12 cellular contexts compared by ENCODE assay signal in the genomic region with DNA sequence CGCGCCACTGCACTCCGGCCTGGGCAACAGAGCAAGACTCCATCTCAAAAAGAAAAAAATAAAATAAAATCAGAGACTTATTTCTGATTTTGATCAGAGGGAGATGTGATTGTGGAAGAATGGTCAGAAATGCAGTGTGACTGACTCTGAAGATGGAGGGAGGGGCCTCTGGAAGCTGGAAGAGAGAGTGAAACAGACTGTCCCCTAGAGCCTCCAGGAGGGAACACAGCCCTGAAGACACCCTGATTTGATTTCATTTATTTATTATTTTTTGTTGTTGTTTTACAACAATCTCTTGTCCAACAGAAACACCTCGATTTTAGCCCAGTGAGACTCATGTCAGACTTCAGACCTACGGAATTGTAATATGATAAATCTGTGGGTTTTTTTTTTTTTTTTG. TPM values are rescaled to one million over a fixed set of nuclear protein-coding genes. Genes with fewer than 3 reads are reported as not detected.
DNase-seq lines count a peak whose midpoint lies in the region; ATAC-seq, FAIRE-seq and TF ChIP-seq lines count a peak whose summit lies in the region.
"Had no signal": no experiment of that assay in that cellular context is flagged by ENCODE, and none has a peak within 500 bp of the region (broad histone marks: within the 10 kb centered on the region; RNA-seq: fewer than 3 reads in every experiment).

No MANE protein-coding gene starts in this region.

- TF ChIP-seq EP300 in A549 (IDR thresholded peaks at IDR 0.05) (no peak), SK-N-SH (IDR thresholded peaks at IDR 0.05; ENCODE audit: borderline replicate concordance in 1 of 2, low read depth in 1 of 2, low read length in 1 of 2) (no peak)

- no peaks in the 10 kb centered on the region for H3K4me1 ChIP-seq in A549
- no peaks in the 10 kb centered on the region for H3K4me1 ChIP-seq in GM23338 (ENCODE audit: insufficient read depth)
- H3K4me1 ChIP-seq in SK-N-SH (ENCODE audit: control insufficient read depth in 1 of 2, insufficient read depth in 2 of 2, low read depth in 1 of 2, low read length in 1 of 2): no peaks in the 10 kb centered on the region

- H3K4me2 ChIP-seq in A549 (no peak overlapping the region), GM23338 (no peak overlapping the region), SK-N-SH (no peak overlapping the region)

- 81% methylated on average over 5 of the region's 5 CpGs for WGBS in A549 (ENCODE audit: missing lambda C conversion rate)
- WGBS in SK-N-SH (ENCODE audit: low lambda C conversion rate): 89% methylated on average over 5 of the region's 5 CpGs

- H3K36me3 Mint-ChIP-seq in GM23338 (ENCODE audit: low read depth): no peaks in the 10 kb centered on the region

- no peak overlapping the region for H3K27ac Mint-ChIP-seq in GM23338

- no peak for TF ChIP-seq CTCF in A549 (IDR thresholded peaks at IDR 0.05)
- TF ChIP-seq CTCF in GM23338 (conservative IDR thresholded peaks at IDR 0.05; ENCODE audit: low read depth in 2 of 2): peak; percentile 18 to 19; a peak in 2 of 4 replicates
- peak; percentile 42 for TF ChIP-seq CTCF in SK-N-SH (IDR thresholded peaks at IDR 0.05)

- H3K9ac ChIP-seq in SK-N-SH: no peak overlapping the region

- no peak for TF ChIP-seq RAD21 in A549 (conservative IDR thresholded peaks at IDR 0.05 in 1 of 2, IDR thresholded peaks at IDR 0.05 in 1 of 2)
- peak; percentile 19; the same call in 1 of the 2 replicates for TF ChIP-seq RAD21 in SK-N-SH (IDR thresholded peaks at IDR 0.05; ENCODE audit: low read length)

- H3K4me3 ChIP-seq in A549 (no peak overlapping the region), GM23338 (no peak overlapping the region), SK-N-SH (ENCODE audit: low read depth in 2 of 2, low read length in 1 of 2) (peak overlapping the region in 1 of 2 experiments; percentile 16; a peak in 1 of 4 replicates)

- H3K27me3 ChIP-seq in GM23338 (ENCODE audit: insufficient read depth) (peaks cover 22% of the 10 kb centered on the region), SK-N-SH (ENCODE audit: insufficient read depth) (no peaks in the 10 kb centered on the region)

- CTCF ChIA-PET in A549 (lab: Yijun Ruan, JAX) (interaction anchor here (0.5 to 2.0 kb wide), 5 partner anchors 23 to 53 kb away, joined by 3 to 5 read pairs (median 5); no protein-coding TSS in a partner anchor), SK-N-SH (lab: Yijun Ruan, JAX) (interaction anchor here (1.5 to 4.1 kb wide), 4 partner anchors 12 to 34 kb away, joined by 4 to 13 read pairs (median 6); no protein-coding TSS in a partner anchor)

- H4K20me1 ChIP-seq in GM23338 (replicated peaks; ENCODE audit: insufficient read depth) (peaks cover 4% of the 10 kb centered on the region), SK-N-SH (ENCODE audit: insufficient read depth) (no peaks in the 10 kb centered on the region)

- ATAC-seq in A549: peak; percentile 92 to 93
- peak; percentile 87 for ATAC-seq in GM23338
- ATAC-seq in HG02852 (IDR thresholded peaks at IDR 0.05; ENCODE audit: unreplicated experiment): no peak
- ATAC-seq in HG03025 (IDR thresholded peaks at IDR 0.05; ENCODE audit: low FRiP score, unreplicated experiment): no peak

- H2AFZ ChIP-seq in GM23338: no peak overlapping the region
- H2AFZ ChIP-seq in SK-N-SH (ENCODE audit: low read depth): no peak overlapping the region

- H3K79me2 ChIP-seq in GM23338 (replicated peaks; ENCODE audit: insufficient read depth) (no peaks in the 10 kb centered on the region), SK-N-SH (ENCODE audit: insufficient read depth) (no peaks in the 10 kb centered on the region)

- H3K4me3 Mint-ChIP-seq in GM23338: no peak overlapping the region

- TF ChIP-seq POLR2A in A549 (IDR thresholded peaks at IDR 0.05; ENCODE audit: low read length): no peak

- peaks cover 6% of the 10 kb centered on the region for H3K27me3 Mint-ChIP-seq in GM23338 (ENCODE audit: insufficient read depth, low read depth, poor library complexity)

- POLR2A ChIA-PET in A549 (lab: Yijun Ruan, JAX): no interaction called here
- POLR2A ChIA-PET in SK-N-SH (lab: Yijun Ruan, JAX): no interaction called here

- no peak for FAIRE-seq in A549 (lab: Jason Lieb, UNC)

- H3K9me3 Mint-ChIP-seq in GM23338: no peaks in the 10 kb centered on the region

- DNase-seq in A549 (ENCODE audit: low read depth in 1 of 2, low spot score in 1 of 2) (peak; percentile 42 to 43), GM23338 (ENCODE audit: low spot score) (peak; percentile 52), SK-N-SH (peak; percentile 34), fibroblast of peridontal ligament (ENCODE audit: extremely low read depth) (peak; percentile 8), UCSD-AML1 (lab: John Stamatoyannopoulos, UW; ENCODE audit: unreplicated experiment) (no peak), NCI-H345 treated with DMSO at 0.1 percent for 48 hours (lab: John Stamatoyannopoulos, UW; ENCODE audit: unreplicated experiment) (no peak)
- DNase-seq: activated CD4-positive, alpha-beta T cell treated with anti-CD3 and anti-CD28 coated beads for 4 hours; activated naive CD4-positive, alpha-beta T cell treated with Interleukin-2 at 50 U/mL for 16 hours; effector CD8-positive, alpha-beta T cell; NCI-H1092 had no signal

- H3K36me3 ChIP-seq in GM23338 (ENCODE audit: insufficient read depth) (no peaks in the 10 kb centered on the region), SK-N-SH (replicated peaks in 1 of 2; ENCODE audit: control insufficient read depth in 1 of 2, insufficient read depth in 2 of 2, low read length in 1 of 2) (peaks cover 0 to 2% of the 10 kb centered on the region in 2 experiments)

- no peaks in the 10 kb centered on the region for H3F3A ChIP-seq in GM23338 (replicated peaks; ENCODE audit: low read depth)
- peaks cover 5% of the 10 kb centered on the region for H3F3A ChIP-seq in SK-N-SH (replicated peaks; ENCODE audit: insufficient read depth)

- H3K4me1 Mint-ChIP-seq in GM23338: no peaks in the 10 kb centered on the region

- H3K9me3 ChIP-seq in A549 (no peaks in the 10 kb centered on the region), SK-N-SH (no peaks in the 10 kb centered on the region)

- H3K9me2 ChIP-seq in GM23338 (ENCODE audit: insufficient read depth) (no peaks in the 10 kb centered on the region), SK-N-SH (no peaks in the 10 kb centered on the region)

- H3K27ac ChIP-seq in A549 (no peak overlapping the region), GM23338 (ENCODE audit: low read depth) (no peak overlapping the region), SK-N-SH (ENCODE audit: low read depth in 2 of 2, low read length in 1 of 2) (no peak overlapping the region)

TF ChIP-seq in A549, 52 proteins besides CTCF, POLR2A, EP300 and RAD21:
- no peak for TF ChIP-seq ESRRA (IDR thresholded peaks at IDR 0.05; ENCODE audit: borderline replicate concordance, low read length)

TF ChIP-seq in GM23338, 12 proteins besides CTCF, POLR2A, EP300 and RAD21 (continues in another document):
- no peak for TF ChIP-seq STAT1 (IDR thresholded peaks at IDR 0.05; ENCODE audit: unreplicated experiment)

TF ChIP-seq in SK-N-SH, 30 proteins besides CTCF, POLR2A, EP300 and RAD21 (continues in another document):
- no peak for TF ChIP-seq MAX (IDR thresholded peaks at IDR 0.05; ENCODE audit: low read depth)
- no peak for TF ChIP-seq POLR2AphosphoS5 (IDR thresholded peaks at IDR 0.05; ENCODE audit: low read depth, low read length)
- TF ChIP-seq EZH2phosphoT487 (IDR thresholded peaks at IDR 0.05; ENCODE audit: borderline replicate concordance, low read depth): no peak
- TF ChIP-seq JUND (IDR thresholded peaks at IDR 0.05): no peak
- TF ChIP-seq RXRA (IDR thresholded peaks at IDR 0.05; ENCODE audit: borderline replicate concordance, low read depth): no peak
- TF ChIP-seq NRF1 (IDR thresholded peaks at IDR 0.05; ENCODE audit: low read depth, low read length): no peak
- no peak for TF ChIP-seq FOSL2 (IDR thresholded peaks at IDR 0.05; ENCODE audit: borderline replicate concordance, low read depth)

RNA-seq across cellular contexts. Expression of gene BCL7C, which starts 26.1 kb away (rescaled TPM):
- 9.5 and 10.8 TPM in 2 replicates for polyA plus RNA-seq in A549 (2011; rRNA removed)
- polyA plus RNA-seq in A549 (2012; cell fraction: cytosol; rRNA removed): 23.9 and 29.3 TPM in 2 replicates
- polyA plus RNA-seq in A549 (2012; cell fraction: nucleus; rRNA removed): 13.5 and 14.3 TPM in 2 replicates
- polyA plus RNA-seq in A549 (2017; fragmentation: RNase III; extraction: RNeasy Plus Mini Kit Qiagen cat#74134 plus additional on column Dnase treatment): 12.9 to 13.9 TPM (median 13.6 TPM) in 3 replicates
- polyA minus RNA-seq in A549 (2011; rRNA and poly(A)+ RNA removed): 2.3 and 3.6 TPM in 2 replicates
- 17.5 and 20.4 TPM in 2 replicates for total RNA-seq in GM23338 (2014; rRNA removed; shearing (Covaris generic))
- 21.8 and 22.1 TPM in 2 replicates for polyA plus RNA-seq in GM23338 (2016; fragmentation: Nextera tagmentation; extraction: Ambion mirVana)
- 48.5 and 56.3 TPM in 2 replicates for polyA plus RNA-seq in SK-N-SH (2012; rRNA removed)
- 43.4 and 50.2 TPM in 2 replicates for polyA plus RNA-seq in SK-N-SH (2012; cell fraction: cytosol; rRNA removed)
- 18.9 and 20.3 TPM in 2 replicates for polyA plus RNA-seq in SK-N-SH (2012; cell fraction: nucleus; rRNA removed)

RNA-seq across cellular contexts. Expression of gene CTF1, which starts 28.7 kb away (rescaled TPM):
- polyA plus RNA-seq in A549 (2011; rRNA removed) (0.13 and 0.44 TPM in 2 replicates), A549 (2017; fragmentation: RNase III; extraction: RNeasy Plus Mini Kit Qiagen cat#74134 plus additional on column Dnase treatment) (0.16 to 0.30 TPM (median 0.23 TPM) in 3 replicates), GM23338 (2016; fragmentation: Nextera tagmentation; extraction: Ambion mirVana) (0.24 and 0.43 TPM in 2 replicates), SK-N-SH (2012; rRNA removed) (35.9 and 45.7 TPM in 2 replicates)
- 0.34 and 0.52 TPM in 2 replicates for polyA plus RNA-seq in A549 (2012; cell fraction: cytosol; rRNA removed)
- polyA plus RNA-seq in A549 (2012; cell fraction: nucleus; rRNA removed): 0.23 and 0.54 TPM in 2 replicates
- polyA minus RNA-seq in A549 (2011; rRNA and poly(A)+ RNA removed): 0.17 and 0.63 TPM in 2 replicates
- 0.52 and 0.54 TPM in 2 replicates for total RNA-seq in GM23338 (2014; rRNA removed; shearing (Covaris generic))
- 25.7 and 32.1 TPM in 2 replicates for polyA plus RNA-seq in SK-N-SH (2012; cell fraction: cytosol; rRNA removed)
- polyA plus RNA-seq in SK-N-SH (2012; cell fraction: nucleus; rRNA removed): 25.1 and 26.3 TPM in 2 replicates

RNA-seq across cellular contexts. Expression of gene FBXL19, which starts 55.6 kb away (rescaled TPM):
- polyA plus RNA-seq in A549 (2011; rRNA removed) (5.6 and 7.0 TPM in 2 replicates), A549 (2017; fragmentation: RNase III; extraction: RNeasy Plus Mini Kit Qiagen cat#74134 plus additional on column Dnase treatment) (15.5 to 21.5 TPM (median 18.3 TPM) in 3 replicates), GM23338 (2016; fragmentation: Nextera tagmentation; extraction: Ambion mirVana) (12.5 and 16.4 TPM in 2 replicates), SK-N-SH (2012; rRNA removed) (18.3 and 20.6 TPM in 2 replicates)
- 11.4 and 17.1 TPM in 2 replicates for polyA plus RNA-seq in A549 (2012; cell fraction: cytosol; rRNA removed)
- polyA plus RNA-seq in A549 (2012; cell fraction: nucleus; rRNA removed): 29.7 and 38.9 TPM in 2 replicates
- polyA minus RNA-seq in A549 (2011; rRNA and poly(A)+ RNA removed): 6.8 and 9.4 TPM in 2 replicates
- total RNA-seq in GM23338 (2014; rRNA removed; shearing (Covaris generic)): 63.5 and 71.5 TPM in 2 replicates
- polyA plus RNA-seq in SK-N-SH (2012; cell fraction: cytosol; rRNA removed): 8.6 and 15.1 TPM in 2 replicates
- polyA plus RNA-seq in SK-N-SH (2012; cell fraction: nucleus; rRNA removed): 31.4 and 33.9 TPM in 2 replicates

Comparison
In these comparisons a context has a peak if more than half of its experiments do, and no peak if none do; other contexts are left out.
1. ATAC-seq: peak in A549 (2 of 2) and GM23338 (single experiment); none in HG02852 (single experiment) and HG03025 (single experiment).
2. DNase-seq: peak in A549 (2 of 2), GM23338 (single experiment), SK-N-SH (single experiment) and fibroblast of peridontal ligament (single experiment); none in UCSD-AML1 (single experiment) and NCI-H345 treated with DMSO at 0.1 percent for 48 hours (single experiment).
3. RNA of gene CTF1, which starts 28.7 kb away (polyA plus RNA-seq): 25.1 to 45.7 TPM in SK-N-SH; 0.13 to 0.54 TPM in A549 and 0.24 to 0.43 TPM in GM23338; every median in the first group is over 10 times any median in the second.
4. Of the 12 proteins assayed by ChIP-seq in both A549 and SK-N-SH: peak only in A549: none; only in SK-N-SH: CTCF and RAD21; in both: none; in neither: 10.